9 cellular contexts compared by ENCODE assay signal in genomic region chr6:6006428-6007310, GRCh38. TPM values are rescaled to one million over a fixed set of nuclear protein-coding genes. Genes with fewer than 3 reads are reported as not detected.
A peak's percentile ranks its signal among the peaks of the same experiment; 100 is the strongest.
DNase-seq lines count a peak whose midpoint lies in the region; ATAC-seq, FAIRE-seq and TF ChIP-seq lines count a peak whose summit lies in the region.
"Had no signal": no experiment of that assay in that cellular context is flagged by ENCODE, and none has a peak within 500 bp of the region (broad histone marks: within the 10 kb centered on the region; RNA-seq: fewer than 3 reads in every experiment).

Gene NRN1, minus strand, starts transcription at chr6:6006925. Its CDS starts 176 bp downstream, at chr6:6006749.

- H3K27me3 Mint-ChIP-seq in activated naive CD4-positive, alpha-beta T cell treated with anti-CD3 and anti-CD28 coated beads for 36 hours (ENCODE audit: low read depth): peaks cover 75% of the 10 kb centered on the region
- peaks cover 58 to 61% of the 10 kb centered on the region in 2 donors for H3K27me3 Mint-ChIP-seq in natural killer cell treated with Interleukin-12 subunit alpha and Interleukin-12 subunit beta and Interleukin-15 and Interleukin-18, amount 100 ng/mL, for 72 hours

- peaks cover 38% of the 10 kb centered on the region for H3K4me1 Mint-ChIP-seq in activated naive CD4-positive, alpha-beta T cell treated with anti-CD3 and anti-CD28 coated beads for 36 hours (ENCODE audit: low read depth)
- H3K4me1 Mint-ChIP-seq in natural killer cell treated with Interleukin-12 subunit alpha and Interleukin-12 subunit beta and Interleukin-15 and Interleukin-18, amount 100 ng/mL, for 72 hours (ENCODE audit: low read depth in 2 of 2): peaks cover 51 to 55% of the 10 kb centered on the region in 2 donors

- H2BK20ac ChIP-seq in H1 (ENCODE audit: low read length): no peak within 1 kb of the TSS

- H4K8ac ChIP-seq in H1 (ENCODE audit: extremely low read depth, insufficient read depth, low read length): no peak within 1 kb of the TSS

- no peak within 1 kb of the TSS for H3K4ac ChIP-seq in H1 (replicated peaks; ENCODE audit: insufficient read length, low read depth, low read length)

- no peak within 1 kb of the TSS for H2BK5ac ChIP-seq in H1 (ENCODE audit: low read depth, low read length)

- BruUV-seq in PC-3 (replicated peaks; lab: Mats Ljungman, UMichigan): no TSS peak

- H3K23ac ChIP-seq in H1 (ENCODE audit: insufficient read length): no peak within 1 kb of the TSS

- peak within 1 kb of the TSS; percentile 69 for H3K4me3 ChIP-seq in PC-3 (ENCODE audit: low read length)
- H3K4me3 ChIP-seq in H1 (ENCODE audit: extremely low read depth in 1 of 4, insufficient read depth in 2 of 4, low read depth in 3 of 4, low read length in 4 of 4): peak within 1 kb of the TSS; percentile 60 to 74 (median 70)

- DNase-seq in activated naive CD4-positive, alpha-beta T cell treated with anti-CD3 and anti-CD28 coated beads for 36 hours: peak; percentile 24
- no peak for DNase-seq in activated naive CD4-positive, alpha-beta T cell treated with Interleukin-2 at 50 U/mL for 16 hours
- DNase-seq in PC-3 (no peak), H1 (ENCODE audit: low read depth in 1 of 2, low spot score in 2 of 2) (peak in 1 of 2 experiments; percentile 54), NCI-H1048 (lab: John Stamatoyannopoulos, UW) (no peak)
- DNase-seq in natural killer cell treated with Interleukin-12 subunit alpha and Interleukin-12 subunit beta and Interleukin-15 and Interleukin-18, amount 100 ng/mL, for 72 hours (ENCODE audit: low spot score): no peak

- FAIRE-seq in H1 (lab: Jason Lieb, UNC): no peak
- FAIRE-seq: colon had no signal

- H2BK120ac ChIP-seq in H1 (replicated peaks; ENCODE audit: low read depth, low read length): no peak within 1 kb of the TSS

- no peak for TF ChIP-seq EP300 in H1 (IDR thresholded peaks at IDR 0.05; ENCODE audit: borderline replicate concordance in 1 of 2, low read depth in 2 of 2, low read length in 2 of 2)

- H3K27ac Mint-ChIP-seq in activated naive CD4-positive, alpha-beta T cell treated with anti-CD3 and anti-CD28 coated beads for 36 hours: no peak within 1 kb of the TSS
- H3K27ac Mint-ChIP-seq in natural killer cell treated with Interleukin-12 subunit alpha and Interleukin-12 subunit beta and Interleukin-15 and Interleukin-18, amount 100 ng/mL, for 72 hours: peak within 1 kb of the TSS; percentile 78 to 80

- H3K18ac ChIP-seq in H1 (ENCODE audit: extremely low read depth, low read length): peak within 1 kb of the TSS; percentile 78

- H3K79me2 ChIP-seq in PC-3 (ENCODE audit: low read length) (no peaks in the 10 kb centered on the region), H1 (ENCODE audit: control insufficient read depth in 1 of 2, insufficient read depth in 2 of 2, low read length in 2 of 2) (no peaks in the 10 kb centered on the region)

- H4K91ac ChIP-seq in H1 (replicated peaks; ENCODE audit: insufficient read length, low read length): no peak within 1 kb of the TSS

- H3K14ac ChIP-seq in H1 (ENCODE audit: insufficient read length): no peak within 1 kb of the TSS

- peaks cover 30% of the 10 kb centered on the region for H3K23me2 ChIP-seq in H1 (ENCODE audit: low read depth, low read length)

- TF ChIP-seq POLR2A in H1 (IDR thresholded peaks at IDR 0.05; ENCODE audit: control extremely low read depth in 1 of 2, low read depth in 2 of 2, low read length in 2 of 2): no peak

- intact Hi-C loops in activated naive CD4-positive, alpha-beta T cell treated with anti-CD3 and anti-CD28 coated beads for 36 hours (cut with micrococcal nuclease): loop anchor here (5.0 to 10.0 kb wide), 5 partner anchors 139 to 1232 kb away; partner anchors contain the start of gene CDYL
- intact Hi-C loops in PC-3 (cut with micrococcal nuclease): no loop called here

- TF ChIP-seq CTCF in PC-3 (conservative IDR thresholded peaks at IDR 0.05; ENCODE audit: low read depth, low read length) (no peak), H1 (IDR thresholded peaks at IDR 0.05; ENCODE audit: control extremely low read depth in 1 of 3, insufficient read depth in 1 of 3, low read depth in 1 of 3, low read length in 3 of 3) (no peak)

- no peaks in the 10 kb centered on the region for H3K9me2 ChIP-seq in PC-3 (replicated peaks; ENCODE audit: low read length)

- no peaks in the 10 kb centered on the region for H3K9me3 ChIP-seq in PC-3 (ENCODE audit: low read length)
- H3K9me3 ChIP-seq in H1 (ENCODE audit: insufficient read depth in 2 of 2, low read depth in 1 of 2, low read length in 1 of 2): no peaks in the 10 kb centered on the region

- no peaks in the 10 kb centered on the region for H4K20me1 ChIP-seq in PC-3 (ENCODE audit: low read length)
- H4K20me1 ChIP-seq in H1 (replicated peaks in 1 of 2; ENCODE audit: control insufficient read depth in 1 of 2, insufficient read depth in 2 of 2, low read length in 2 of 2): peaks cover 6 to 10% of the 10 kb centered on the region in 2 experiments

- no peak within 1 kb of the TSS for H3K9ac ChIP-seq in PC-3 (ENCODE audit: low read length)
- no peak within 1 kb of the TSS; a peak in 1 of 7 replicates for H3K9ac ChIP-seq in H1 (replicated peaks in 1 of 4; ENCODE audit: extremely low read depth in 1 of 4, low read depth in 3 of 4, low read length in 3 of 4)

- peak within 1 kb of the TSS; percentile 97; the same call in 1 of the 2 replicates for H2AFZ ChIP-seq in PC-3 (ENCODE audit: low read length)
- 0 out of 2 replicates have a peak within 1 kb of the TSS, but pooled peaks have one; percentile 26 for H2AFZ ChIP-seq in H1 (ENCODE audit: low read length)

- no peaks in the 10 kb centered on the region for H3K79me1 ChIP-seq in H1 (ENCODE audit: low read depth, low read length)

- no peak within 1 kb of the TSS for H3K56ac ChIP-seq in H1 (replicated peaks; ENCODE audit: insufficient read length, low read depth, low read length)

- H3K27me3 ChIP-seq in PC-3 (ENCODE audit: low read length) (peaks cover 19% of the 10 kb centered on the region), H1 (replicated peaks in 1 of 4; ENCODE audit: control insufficient read depth in 3 of 4, extremely low read depth in 1 of 4, insufficient read depth in 3 of 4, low read length in 3 of 4) (peaks cover 40 to 75% (median 68%) of the 10 kb centered on the region in 4 experiments)

- POLR2A ChIA-PET in PC-3 (lab: Charles Lee; ENCODE audit: unreplicated experiment): interaction anchor here (0.6 kb wide), 1 partner anchor 18 kb away, joined by 3 read pairs; no protein-coding TSS in a partner anchor
- POLR2A ChIA-PET in H1 (lab: Charles Lee; ENCODE audit: partially characterized antibody): interaction anchor here (1.8 to 2.9 kb wide), 2 partner anchors 9 to 540 kb away, joined by 6 to 10 read pairs; no protein-coding TSS in a partner anchor

- H2BK15ac ChIP-seq in H1 (ENCODE audit: low read length): peak within 1 kb of the TSS; percentile 92; the same call in 1 of the 2 replicates

- ATAC-seq in PC-3 (no peak), GM21390 (IDR thresholded peaks at IDR 0.05; ENCODE audit: unreplicated experiment) (no peak), HG03439 (IDR thresholded peaks at IDR 0.05; ENCODE audit: unreplicated experiment) (no peak)
- no peak for ATAC-seq in natural killer cell treated with Interleukin-12 subunit alpha and Interleukin-12 subunit beta and Interleukin-15 and Interleukin-18, amount 100 ng/mL, for 72 hours

- no peaks in the 10 kb centered on the region for H3K36me3 Mint-ChIP-seq in activated naive CD4-positive, alpha-beta T cell treated with anti-CD3 and anti-CD28 coated beads for 36 hours (ENCODE audit: low read depth)
- H3K36me3 Mint-ChIP-seq in natural killer cell treated with Interleukin-12 subunit alpha and Interleukin-12 subunit beta and Interleukin-15 and Interleukin-18, amount 100 ng/mL, for 72 hours: peaks cover 23% of the 10 kb centered on the region

- H3K36me3 ChIP-seq in PC-3 (ENCODE audit: low read depth, low read length): no peaks in the 10 kb centered on the region
- no peaks in the 10 kb centered on the region for H3K36me3 ChIP-seq in H1 (ENCODE audit: control insufficient read depth in 2 of 4, insufficient read depth in 4 of 4, low read length in 3 of 4)

- CTCF ChIA-PET in activated naive CD4-positive, alpha-beta T cell treated with anti-CD3 and anti-CD28 coated beads for 36 hours (lab: Charles Lee): interaction anchor here (0.6 to 1.1 kb wide), 6 partner anchors 9 to 1280 kb away, joined by 3 to 6 read pairs (median 4); no protein-coding TSS in a partner anchor
- CTCF ChIA-PET in PC-3 (lab: Charles Lee): no interaction called here
- CTCF ChIA-PET in H1 (lab: Charles Lee; ENCODE audit: partially characterized antibody): interaction anchor here (0.6 to 4.4 kb wide), 10 partner anchors 8 to 1535 kb away, joined by 3 to 27 read pairs (median 3); no protein-coding TSS in a partner anchor

- no peaks in the 10 kb centered on the region for H3F3A ChIP-seq in PC-3 (ENCODE audit: low read length, unreplicated experiment)

- H3K4me1 ChIP-seq in PC-3 (ENCODE audit: insufficient read depth, low read length) (no peaks in the 10 kb centered on the region), H1 (replicated peaks in 1 of 4; ENCODE audit: control insufficient read depth in 3 of 4, insufficient read depth in 4 of 4, low read length in 3 of 4) (peaks cover 14 to 45% (median 30%) of the 10 kb centered on the region in 4 experiments)

- H3K4me2 ChIP-seq in PC-3 (ENCODE audit: low read length): peak within 1 kb of the TSS; percentile 97
- H3K4me2 ChIP-seq in H1 (ENCODE audit: insufficient read depth in 1 of 2, low read depth in 2 of 2, low read length in 2 of 2): peak within 1 kb of the TSS; percentile 94 to 99

- H2BK12ac ChIP-seq in H1 (ENCODE audit: low read depth, low read length): no peak within 1 kb of the TSS

- no peak within 1 kb of the TSS for H4K5ac ChIP-seq in H1 (ENCODE audit: insufficient read length, low read depth, low read length)

- no peak within 1 kb of the TSS for H2AK5ac ChIP-seq in H1 (ENCODE audit: low read depth, low read length)

- 2% methylated on average over 39 of the region's 48 CpGs; no CpG with 5 or more reads in 1 of the 2 experiments for WGBS in H1 (ENCODE audit: extremely low coverage in 1 of 2, insufficient coverage in 1 of 2, insufficient read length in 1 of 2, insufficient replicate concordance in 2 of 2, low coverage in 1 of 2, low lambda C conversion rate in 2 of 2, missing lambda C conversion rate in 1 of 2), 2 experiments

- no peak for TF ChIP-seq RAD21 in H1 (IDR thresholded peaks at IDR 0.05 in 1 of 2, conservative IDR thresholded peaks at IDR 0.05 in 1 of 2; ENCODE audit: low read depth in 2 of 2, low read length in 2 of 2)

- no peaks in the 10 kb centered on the region for H3K9me3 Mint-ChIP-seq in activated naive CD4-positive, alpha-beta T cell treated with anti-CD3 and anti-CD28 coated beads for 36 hours
- no peaks in the 10 kb centered on the region for H3K9me3 Mint-ChIP-seq in natural killer cell treated with Interleukin-12 subunit alpha and Interleukin-12 subunit beta and Interleukin-15 and Interleukin-18, amount 100 ng/mL, for 72 hours

- H3K27ac ChIP-seq in PC-3 (ENCODE audit: low read length) (no peak within 1 kb of the TSS), H1 (ENCODE audit: low read depth, low read length) (no peak within 1 kb of the TSS)

- H3K4me3 Mint-ChIP-seq in activated naive CD4-positive, alpha-beta T cell treated with anti-CD3 and anti-CD28 coated beads for 36 hours: peak within 1 kb of the TSS; percentile 67
- peak within 1 kb of the TSS; percentile 92 for H3K4me3 Mint-ChIP-seq in natural killer cell treated with Interleukin-12 subunit alpha and Interleukin-12 subunit beta and Interleukin-15 and Interleukin-18, amount 100 ng/mL, for 72 hours

RNA-seq across cellular contexts. Expression of gene NRN1, which starts in this region (rescaled TPM):
- under 1 TPM; 0.20 to 0.45 TPM for total RNA-seq in activated naive CD4-positive, alpha-beta T cell treated with anti-CD3 and anti-CD28 coated beads for 36 hours
- total RNA-seq in PC-3 (2014; rRNA removed): not detected in 2 replicates
- 0.26 TPM in 1 of 2 replicates, not detected in the other for total RNA-seq in H1 (2021; fragmentation: NEBNext Ultra II Directional; extraction: Animal tissue kit (Norgen Biotek cat#: 25700))
- 0.06 and 0.11 TPM in 2 replicates for polyA plus RNA-seq in H1 (2011; rRNA removed)
- 0.10 TPM for polyA plus RNA-seq in H1 (2011; cell fraction: cytosol; rRNA removed)
- polyA plus RNA-seq in H1 (2011; cell fraction: nucleus; rRNA removed): not detected
- polyA plus RNA-seq in H1 (2012, experiment 1 of 2): 0.19 to 0.25 TPM in 2 of 4 replicates, not detected in the others
- not detected for polyA plus RNA-seq in H1 (2012, experiment 2 of 2)
- polyA plus RNA-seq in H1 (2013, experiment 1 of 2): 0.26 TPM
- 0.28 TPM for polyA plus RNA-seq in H1 (2013, experiment 2 of 2)
- not detected in 2 replicates for polyA minus RNA-seq in H1 (2011; rRNA and poly(A)+ RNA removed)
- polyA minus RNA-seq in H1 (2011; cell fraction: cytosol; rRNA and poly(A)+ RNA removed): not detected
- not detected for polyA minus RNA-seq in H1 (2011; cell fraction: nucleus; rRNA and poly(A)+ RNA removed)
- 1 to 10 TPM in 1 of 2 donors, under 1 TPM in 1; 0.95 to 2.0 TPM for total RNA-seq in natural killer cell treated with Interleukin-12 subunit alpha and Interleukin-12 subunit beta and Interleukin-15 and Interleukin-18, amount 100 ng/mL, for 72 hours

Comparison
In these comparisons a context has a peak if more than half of its experiments do, and no peak if none do; other contexts are left out.
1. Peak in DNase-seq in activated naive CD4-positive, alpha-beta T cell treated with anti-CD3 and anti-CD28 coated beads for 36 hours; RNA of the gene not detected or under 1 TPM.